ENCODE assay signal across 22 cellular contexts in genomic region chr4:110032603-110033002, GRCh38.
A peak's percentile ranks its signal among the peaks of the same experiment; 100 is the strongest.
DNase-seq lines count a peak whose midpoint lies in the region; TF ChIP-seq lines count a peak whose summit lies in the region.
"Had no signal": no experiment of that assay in that cellular context is flagged by ENCODE, and none has a peak within 500 bp of the region (broad histone marks: within the 10 kb centered on the region; RNA-seq: fewer than 3 reads in every experiment).

No MANE protein-coding gene starts in this region.

- H3K4me1 ChIP-seq in sigmoid colon = no peaks in the 10 kb centered on the region
- H3K4me1 ChIP-seq: Peyer's patch, transverse colon had no signal

- DNase-seq in DMS 273 (lab: John Stamatoyannopoulos, UW; ENCODE audit: unreplicated experiment) (peak; percentile 0), DMS 273 treated with DMSO at 0.1 percent for 48 hours (lab: John Stamatoyannopoulos, UW) (no peak), NB4 (ENCODE audit: low read depth) (peak; percentile 75), choroid plexus epithelial cell (ENCODE audit: low read depth) (peak; percentile 36), sigmoid colon (peak; percentile 71), AG08395 (ENCODE audit: low spot score) (no peak), medulla oblongata (ENCODE audit: extremely low spot score) (no peak), DMS53 (lab: John Stamatoyannopoulos, UW) (no peak)
- DNase-seq: activated CD8-positive, alpha-beta T cell treated with anti-CD3 and anti-CD28 coated beads, Interleukin-2, amount 10 ng/mL, durations not matched to agents 7 days and 5 days; CD4-positive, CD25-positive, alpha-beta regulatory T cell; central memory CD4-positive, alpha-beta T cell; DMS79 treated with DMSO at 0.1 percent for 48 hours; effector CD8-positive, alpha-beta T cell; hypothalamus; kidney glomerular epithelial cell; NCI-H2029 treated with DMSO at 0.1 percent for 48 hours; ovary; small intestine; transverse colon; WERI-Rb-1 had no signal

- no peak overlapping the region for H3K27ac ChIP-seq in sigmoid colon
- H3K27ac ChIP-seq: 22Rv1, ovary, Peyer's patch, transverse colon, WERI-Rb-1 had no signal

- no peak for TF ChIP-seq EP300 in sigmoid colon (IDR thresholded peaks at IDR 0.05)

- no peak for TF ChIP-seq POLR2A in NB4 (IDR thresholded peaks at IDR 0.05; ENCODE audit: extremely low read depth, insufficient read length)
- TF ChIP-seq POLR2A in sigmoid colon (IDR thresholded peaks at IDR 0.05) = no peak

- WGBS in sigmoid colon, 2 donors = 66 to 89% methylated on average over 7 of the region's 7 CpGs

- H3K4me3 ChIP-seq in NB4 (ENCODE audit: low read depth, low read length) (no peak overlapping the region), choroid plexus epithelial cell (ENCODE audit: low read depth, low read length) (no peak overlapping the region), sigmoid colon (no peak overlapping the region)
- H3K4me3 ChIP-seq: ovary, Peyer's patch, transverse colon had no signal

- H3K36me3 ChIP-seq in sigmoid colon = no peaks in the 10 kb centered on the region
- H3K36me3 ChIP-seq: ovary, Peyer's patch, transverse colon, WERI-Rb-1 had no signal

- no peaks in the 10 kb centered on the region for H3K27me3 ChIP-seq in sigmoid colon
- H3K27me3 ChIP-seq: ovary, Peyer's patch had no signal

- no peaks in the 10 kb centered on the region for H3K9me3 ChIP-seq in sigmoid colon
- H3K9me3 ChIP-seq: Peyer's patch, transverse colon had no signal

- intact Hi-C loops in sigmoid colon (cut with DNase I) = no loop called here

- TF ChIP-seq CTCF in NB4 (IDR thresholded peaks at IDR 0.05; ENCODE audit: low read depth, low read length) (no peak), choroid plexus epithelial cell (conservative IDR thresholded peaks at IDR 0.05; ENCODE audit: low read depth, low read length) (no peak), sigmoid colon (IDR thresholded peaks at IDR 0.05) (no peak)

Comparison
In these comparisons a context has a peak if more than half of its experiments do, and no peak if none do; other contexts are left out.
1. DNase-seq: peak in DMS 273 (single experiment), NB4 (single experiment), choroid plexus epithelial cell (single experiment) and sigmoid colon (single experiment); none in DMS 273 treated with DMSO at 0.1 percent for 48 hours (single experiment), AG08395 (single experiment), medulla oblongata (single experiment) and DMS53 (single experiment).